ENCODE assay signal across 11 cellular contexts in the genomic region with DNA sequence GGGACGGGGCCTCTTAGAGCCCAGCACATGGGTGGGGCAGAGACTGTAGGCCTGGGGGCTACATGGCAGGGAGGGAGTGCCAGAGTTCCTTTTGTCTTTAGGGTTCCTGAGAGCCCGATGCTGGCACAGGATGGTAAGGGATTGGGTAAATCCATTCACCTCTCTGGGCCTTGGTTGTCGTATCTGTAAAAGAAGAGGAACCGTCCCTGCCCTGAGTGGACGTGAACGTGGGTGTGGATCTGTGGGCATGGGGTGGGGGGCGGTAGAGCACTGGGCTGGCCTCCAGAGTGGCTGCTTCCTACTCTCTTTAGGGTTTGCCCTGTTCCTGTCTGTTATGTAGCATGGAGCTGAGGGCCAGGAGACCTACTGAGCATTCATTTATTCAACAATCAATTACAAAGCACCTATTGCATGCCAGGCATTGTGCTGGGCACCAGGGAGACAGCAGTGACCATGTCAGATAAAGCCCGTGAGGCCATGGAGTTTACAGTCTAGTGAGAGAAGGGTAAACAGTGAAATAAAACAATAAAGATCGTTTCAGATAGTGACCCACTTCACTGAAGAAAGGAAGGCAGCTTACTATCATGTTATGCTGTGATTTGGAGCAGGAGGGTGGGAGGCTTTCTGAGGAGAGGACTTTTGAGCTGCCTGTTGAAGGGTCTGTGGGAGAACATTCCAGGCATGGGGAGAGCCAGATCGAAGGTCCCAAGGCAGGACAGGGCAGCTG. TPM values are rescaled to one million over a fixed set of nuclear protein-coding genes. Genes with fewer than 3 reads are reported as not detected.
DNase-seq lines count a peak whose midpoint lies in the region; ATAC-seq, FAIRE-seq and TF ChIP-seq lines count a peak whose summit lies in the region.
"Had no signal": no experiment of that assay in that cellular context is flagged by ENCODE, and none has a peak within 500 bp of the region (broad histone marks: within the 10 kb centered on the region; RNA-seq: fewer than 3 reads in every experiment).

No MANE protein-coding gene starts in this region.

- H3K27ac Mint-ChIP-seq in central memory CD8-positive, alpha-beta T cell (ENCODE audit: low read depth) = peak overlapping the region; percentile 80
- peak overlapping the region in 4 of 6 donors; percentile 28 to 88 (median 40) for H3K27ac Mint-ChIP-seq in naive B cell

- in situ Hi-C loops in HepG2 (cut with HindIII; ENCODE audit: extremely low pct_ligation_motif_present, low pct_unique_long_range_greater_than_20kb) = no loop called here

- H2AFZ ChIP-seq in HepG2 (ENCODE audit: low read length) = no peak overlapping the region
- H2AFZ ChIP-seq in PC-3 (ENCODE audit: low read length) = no peak overlapping the region

- no peak for TF ChIP-seq RAD21 in HepG2 (CRISPR knock-in tag; IDR thresholded peaks at IDR 0.05)

- 57% methylated on average over 10 of the region's 10 CpGs for WGBS in HepG2 (ENCODE audit: low lambda C conversion rate)
- WGBS in right lobe of liver (ENCODE audit: insufficient coverage, low coverage, low lambda C conversion rate, missing lambda C conversion rate) = 60% methylated on average over 5 of the region's 10 CpGs

- TF ChIP-seq EP300 in HepG2 (IDR thresholded peaks at IDR 0.05; ENCODE audit: low read depth in 2 of 2, low read length in 2 of 2) (no peak), HepG2 (CRISPR knock-in tag; IDR thresholded peaks at IDR 0.05; ENCODE audit: borderline replicate concordance) (no peak)

- peak; percentile 32 for FAIRE-seq in HepG2 (lab: Jason Lieb, UNC)

- H3K4me2 ChIP-seq in HepG2 (ENCODE audit: low read depth, low read length) (peak overlapping the region; percentile 81), PC-3 (ENCODE audit: low read length) (no peak overlapping the region)

- peaks cover 4% of the 10 kb centered on the region; the same call in 1 of the 2 replicates for H4K20me1 ChIP-seq in HepG2 (ENCODE audit: insufficient read depth, low read length)
- H4K20me1 ChIP-seq in PC-3 (ENCODE audit: low read length) = no peaks in the 10 kb centered on the region

- no peak overlapping the region for H3K4me3 Mint-ChIP-seq in central memory CD8-positive, alpha-beta T cell
- no peak overlapping the region for H3K4me3 Mint-ChIP-seq in naive B cell

- H3K27me3 ChIP-seq in HepG2 (ENCODE audit: control insufficient read depth in 1 of 2, insufficient read depth in 2 of 2, low read length in 2 of 2) (no peaks in the 10 kb centered on the region), right lobe of liver (no peaks in the 10 kb centered on the region), PC-3 (ENCODE audit: low read length) (no peaks in the 10 kb centered on the region)

- TF ChIP-seq CTCF in HepG2 (CRISPR knock-in tag; IDR thresholded peaks at IDR 0.05) = no peak
- TF ChIP-seq CTCF in right lobe of liver (IDR thresholded peaks at IDR 0.05) = no peak
- TF ChIP-seq CTCF in PC-3 (conservative IDR thresholded peaks at IDR 0.05; ENCODE audit: low read depth, low read length) = no peak

- H3K4me1 ChIP-seq in HepG2 (ENCODE audit: insufficient read depth, low read length) (peaks cover 31% of the 10 kb centered on the region), right lobe of liver (peaks cover 0 to 7% (median 0%) of the 10 kb centered on the region in 4 donors), PC-3 (ENCODE audit: insufficient read depth, low read length) (no peaks in the 10 kb centered on the region)

- peaks cover 17% of the 10 kb centered on the region for H3K36me3 Mint-ChIP-seq in central memory CD8-positive, alpha-beta T cell (ENCODE audit: insufficient read depth)
- peaks cover 0 to 12% of the 10 kb centered on the region in 2 donors for H3K36me3 Mint-ChIP-seq in naive B cell

- no peak for DNase-seq in HepG2 (ENCODE audit: low spot score)
- no peak for DNase-seq in right lobe of liver
- DNase-seq in central memory CD8-positive, alpha-beta T cell (ENCODE audit: low spot score in 2 of 2) = no peak
- no peak for DNase-seq in naive B cell
- DNase-seq in PC-3 = no peak
- no peak for DNase-seq in NCI-H2107 (lab: John Stamatoyannopoulos, UW)
- DNase-seq in epidermal melanocyte (ENCODE audit: insufficient read length, low spot score) = no peak
- no peak for DNase-seq in activated CD8-positive, alpha-beta memory T cell treated with anti-CD3 and anti-CD28 coated beads for 24 hours
- DNase-seq: NCI-H1048; NCI-H526; stimulated activated CD4-positive, alpha-beta T cell treated with anti-CD3 and anti-CD28 coated beads, Interleukin-2, amount 100 ng/mL, for 24 hours had no signal

- CTCF ChIA-PET in HepG2 (lab: Yijun Ruan, JAX; ENCODE audit: low intra/inter-chr PET ratio, low total read pairs) (interaction anchor here (4.0 kb wide), 1 partner anchor 29 kb away, joined by 71 read pairs; no protein-coding TSS in a partner anchor), PC-3 (lab: Charles Lee) (interaction anchor here (0.7 to 0.9 kb wide), 2 partner anchors 9 to 28 kb away, joined by 3 to 4 read pairs; no protein-coding TSS in a partner anchor)

- H3K9me3 Mint-ChIP-seq in central memory CD8-positive, alpha-beta T cell = no peaks in the 10 kb centered on the region
- H3K9me3 Mint-ChIP-seq in naive B cell = no peaks in the 10 kb centered on the region

- H3K79me2 ChIP-seq in HepG2 (ENCODE audit: insufficient read depth, low read length) = peaks cover 5% of the 10 kb centered on the region
- H3K79me2 ChIP-seq in PC-3 (ENCODE audit: low read length) = no peaks in the 10 kb centered on the region

- BruUV-seq in HepG2 (replicated peaks; lab: Mats Ljungman, UMichigan) = no TSS peak
- no TSS peak for BruUV-seq in PC-3 (replicated peaks; lab: Mats Ljungman, UMichigan)

- H3K36me3 ChIP-seq in HepG2 (replicated peaks in 1 of 2; ENCODE audit: control insufficient read depth in 1 of 2, insufficient read depth in 2 of 2, low read length in 2 of 2) (peaks cover 5 to 7% of the 10 kb centered on the region in 2 experiments; a peak in 3 of 5 replicates), right lobe of liver (no peaks in the 10 kb centered on the region), PC-3 (ENCODE audit: low read depth, low read length) (no peaks in the 10 kb centered on the region)

- TF ChIP-seq POLR2A in HepG2 (IDR thresholded peaks at IDR 0.05; ENCODE audit: insufficient read depth in 1 of 2, low read depth in 2 of 2, low read length in 2 of 2) (no peak), right lobe of liver (IDR thresholded peaks at IDR 0.05) (no peak)

- POLR2A ChIA-PET in HepG2 (lab: Yijun Ruan, JAX) (interaction anchor here (0.9 to 2.6 kb wide), 15 partner anchors 9 to 191 kb away, joined by 3 to 21 read pairs (median 5); a partner anchor contains a TSS), PC-3 (lab: Charles Lee; ENCODE audit: unreplicated experiment) (no interaction called here)

- no peaks in the 10 kb centered on the region for H3K9me3 ChIP-seq in HepG2 (ENCODE audit: low read length)
- no peaks in the 10 kb centered on the region for H3K9me3 ChIP-seq in right lobe of liver
- no peaks in the 10 kb centered on the region for H3K9me3 ChIP-seq in PC-3 (ENCODE audit: low read length)

- ATAC-seq in HepG2 = no peak
- no peak for ATAC-seq in right lobe of liver
- no peak for ATAC-seq in central memory CD8-positive, alpha-beta T cell (replicated peaks; ENCODE audit: extremely low read depth, poor library complexity, severe bottlenecking)
- ATAC-seq in naive B cell (ENCODE audit: low read depth in 2 of 2) = no peak
- no peak; the same call in 1 of the 2 replicates for ATAC-seq in PC-3

- H3K27ac ChIP-seq in HepG2 (ENCODE audit: extremely low read length, insufficient read depth, low read length) (peak overlapping the region; percentile 48), right lobe of liver (no peak overlapping the region), PC-3 (ENCODE audit: low read length) (no peak overlapping the region)

- H3K27me3 Mint-ChIP-seq in central memory CD8-positive, alpha-beta T cell = no peaks in the 10 kb centered on the region
- H3K27me3 Mint-ChIP-seq in naive B cell = no peaks in the 10 kb centered on the region

- H3K9ac ChIP-seq in HepG2 (ENCODE audit: insufficient read depth, low read depth, low read length) (peak overlapping the region; percentile 25; the same call in 1 of the 2 replicates), PC-3 (ENCODE audit: low read length) (no peak overlapping the region)

- H3F3A ChIP-seq in PC-3 (ENCODE audit: low read length, unreplicated experiment) = no peaks in the 10 kb centered on the region

- H3K4me3 ChIP-seq in HepG2 (replicated peaks in 1 of 3; ENCODE audit: insufficient read depth in 1 of 3, low read depth in 2 of 3, low read length in 3 of 3) (peak overlapping the region in 1 of 3 experiments; percentile 54; a peak in 2 of 6 replicates), right lobe of liver (no peak overlapping the region), PC-3 (ENCODE audit: low read length) (no peak overlapping the region)

- H3K9me2 ChIP-seq in PC-3 (replicated peaks; ENCODE audit: low read length) = no peaks in the 10 kb centered on the region

- intact Hi-C loops in HepG2 (cut with micrococcal nuclease; ENCODE audit: unreplicated experiment) = loop anchor here (2.0 kb wide), 1 partner anchor 29 kb away; no protein-coding TSS in a partner anchor
- intact Hi-C loops in right lobe of liver (cut with DNase I) = no loop called here
- intact Hi-C loops in PC-3 (cut with micrococcal nuclease) = no loop called here

- peaks cover 39% of the 10 kb centered on the region for H3K4me1 Mint-ChIP-seq in central memory CD8-positive, alpha-beta T cell
- H3K4me1 Mint-ChIP-seq in naive B cell = peaks cover 45 to 65% (median 53%) of the 10 kb centered on the region in 3 donors

RNA-seq across cellular contexts. Expression of a gene that starts 13.1 kb away (rescaled TPM):
- total RNA-seq in HepG2 (2016; rRNA removed; fragmentation: Illumina TruSeq; extraction: Trizol) = 0.14 and 0.24 TPM in 2 replicates
- total RNA-seq in HepG2 (2016; cell fraction: cytosol; rRNA removed; fragmentation: Illumina TruSeq; extraction: Trizol; ENCODE audit: low read depth) = not detected in 2 replicates
- total RNA-seq in HepG2 (2016; cell fraction: insoluble cytoplasmic fraction; rRNA removed; fragmentation: Illumina TruSeq; extraction: Trizol) = 0.26 TPM in 1 of 2 replicates, not detected in the other
- total RNA-seq in HepG2 (2016; cell fraction: membrane; rRNA removed; fragmentation: Illumina TruSeq; extraction: Trizol) = 0.06 TPM in 1 of 2 replicates, not detected in the other
- total RNA-seq in HepG2 (2016; cell fraction: nucleus; rRNA removed; fragmentation: Illumina TruSeq; extraction: Trizol) = 0.56 and 0.84 TPM in 2 replicates
- polyA plus RNA-seq in HepG2 (2011; rRNA removed) = 0.65 and 0.84 TPM in 2 replicates
- 0.15 and 0.35 TPM in 2 replicates for polyA plus RNA-seq in HepG2 (2011; cell fraction: cytosol; rRNA removed)
- 6.0 and 8.8 TPM in 2 replicates for polyA plus RNA-seq in HepG2 (2011; cell fraction: nucleus; rRNA removed)
- polyA plus RNA-seq in HepG2 (2012) = 0.43 and 2.1 TPM in 2 replicates
- polyA plus RNA-seq in HepG2 (2016; cell fraction: cytosol; fragmentation: Illumina TruSeq; extraction: Trizol; ENCODE audit: low read depth) = not detected in 2 replicates
- polyA plus RNA-seq in HepG2 (2016; cell fraction: insoluble cytoplasmic fraction; fragmentation: Illumina TruSeq; extraction: Trizol; ENCODE audit: low read depth) = 0.19 TPM in 1 of 2 replicates, not detected in the other
- polyA plus RNA-seq in HepG2 (2016; cell fraction: membrane; fragmentation: Illumina TruSeq; extraction: Trizol; ENCODE audit: low read depth) = not detected in 2 replicates
- 0.51 and 0.85 TPM in 2 replicates for polyA plus RNA-seq in HepG2 (2016; cell fraction: nucleus; fragmentation: Illumina TruSeq; extraction: Trizol; ENCODE audit: insufficient read depth, low read depth)
- 2.2 and 2.6 TPM in 2 replicates for polyA minus RNA-seq in HepG2 (2011; rRNA and poly(A)+ RNA removed; ENCODE audit: low replicate concordance)
- polyA minus RNA-seq in HepG2 (2011; cell fraction: cytosol; rRNA and poly(A)+ RNA removed) = not detected in 2 replicates
- polyA minus RNA-seq in HepG2 (2011; cell fraction: nucleus; rRNA and poly(A)+ RNA removed) = 3.0 and 4.0 TPM in 2 replicates
- 1 to 10 TPM in 4 of 6 experiments, under 1 TPM in 2; 0.49 to 4.3 (median 1.1) TPM for total RNA-seq in right lobe of liver
- polyA plus RNA-seq in naive B cell (ENCODE audit: low read depth in 6 of 6) = under 1 TPM in 3 of 6 donors, not detected in 3; 0.12 to 0.25 (median 0.24) TPM
- 0.12 and 0.51 TPM in 2 replicates for total RNA-seq in PC-3 (2014; rRNA removed)

RNA-seq across cellular contexts. Expression of a gene that starts 15.1 kb away (rescaled TPM):
- 17.2 and 34.6 TPM in 2 replicates for total RNA-seq in HepG2 (2016; rRNA removed; fragmentation: Illumina TruSeq; extraction: Trizol)
- total RNA-seq in HepG2 (2016; cell fraction: cytosol; rRNA removed; fragmentation: Illumina TruSeq; extraction: Trizol; ENCODE audit: low read depth) = 10.9 and 18.7 TPM in 2 replicates
- total RNA-seq in HepG2 (2016; cell fraction: insoluble cytoplasmic fraction; rRNA removed; fragmentation: Illumina TruSeq; extraction: Trizol) = 16.7 and 36.4 TPM in 2 replicates
- 28.2 and 28.3 TPM in 2 replicates for total RNA-seq in HepG2 (2016; cell fraction: membrane; rRNA removed; fragmentation: Illumina TruSeq; extraction: Trizol)
- total RNA-seq in HepG2 (2016; cell fraction: nucleus; rRNA removed; fragmentation: Illumina TruSeq; extraction: Trizol) = 38.6 and 39.3 TPM in 2 replicates
- polyA plus RNA-seq in HepG2 (2011; rRNA removed) = 100 and 114 TPM in 2 replicates
- 87.6 and 94.1 TPM in 2 replicates for polyA plus RNA-seq in HepG2 (2011; cell fraction: cytosol; rRNA removed)
- 583 and 640 TPM in 2 replicates for polyA plus RNA-seq in HepG2 (2011; cell fraction: nucleus; rRNA removed)
- polyA plus RNA-seq in HepG2 (2012) = 57.3 and 69.8 TPM in 2 replicates
- 16.8 and 21.4 TPM in 2 replicates for polyA plus RNA-seq in HepG2 (2016; cell fraction: cytosol; fragmentation: Illumina TruSeq; extraction: Trizol; ENCODE audit: low read depth)
- 23.0 and 23.7 TPM in 2 replicates for polyA plus RNA-seq in HepG2 (2016; cell fraction: insoluble cytoplasmic fraction; fragmentation: Illumina TruSeq; extraction: Trizol; ENCODE audit: low read depth)
- 28.2 and 28.4 TPM in 2 replicates for polyA plus RNA-seq in HepG2 (2016; cell fraction: membrane; fragmentation: Illumina TruSeq; extraction: Trizol; ENCODE audit: low read depth)
- polyA plus RNA-seq in HepG2 (2016; cell fraction: nucleus; fragmentation: Illumina TruSeq; extraction: Trizol; ENCODE audit: insufficient read depth, low read depth) = 96.9 and 102 TPM in 2 replicates
- 98.5 and 179 TPM in 2 replicates for polyA minus RNA-seq in HepG2 (2011; rRNA and poly(A)+ RNA removed; ENCODE audit: low replicate concordance)
- polyA minus RNA-seq in HepG2 (2011; cell fraction: cytosol; rRNA and poly(A)+ RNA removed) = 38.4 and 57.6 TPM in 2 replicates
- 71.6 and 80.1 TPM in 2 replicates for polyA minus RNA-seq in HepG2 (2011; cell fraction: nucleus; rRNA and poly(A)+ RNA removed)
- total RNA-seq in right lobe of liver = 10 to 100 TPM; 24.3 to 49.8 (median 28.0) TPM
- polyA plus RNA-seq in naive B cell (ENCODE audit: low read depth in 6 of 6) = 10 to 100 TPM; 30.7 to 53.7 (median 42.0) TPM
- 30.5 and 56.4 TPM in 2 replicates for total RNA-seq in PC-3 (2014; rRNA removed)

RNA-seq across cellular contexts. Expression of a gene that starts 16.2 kb away (rescaled TPM):
- not detected in 2 replicates for total RNA-seq in HepG2 (2016; rRNA removed; fragmentation: Illumina TruSeq; extraction: Trizol)
- not detected in 2 replicates for total RNA-seq in HepG2 (2016; cell fraction: cytosol; rRNA removed; fragmentation: Illumina TruSeq; extraction: Trizol; ENCODE audit: low read depth)
- total RNA-seq in HepG2 (2016; cell fraction: insoluble cytoplasmic fraction; rRNA removed; fragmentation: Illumina TruSeq; extraction: Trizol) = not detected in 2 replicates
- total RNA-seq in HepG2 (2016; cell fraction: membrane; rRNA removed; fragmentation: Illumina TruSeq; extraction: Trizol) = 0.17 TPM in 1 of 2 replicates, not detected in the other
- total RNA-seq in HepG2 (2016; cell fraction: nucleus; rRNA removed; fragmentation: Illumina TruSeq; extraction: Trizol) = not detected in 2 replicates
- polyA plus RNA-seq in HepG2 (2011; rRNA removed) = 0.22 and 0.25 TPM in 2 replicates
- 0.08 and 0.13 TPM in 2 replicates for polyA plus RNA-seq in HepG2 (2011; cell fraction: cytosol; rRNA removed)
- 0.56 and 0.71 TPM in 2 replicates for polyA plus RNA-seq in HepG2 (2011; cell fraction: nucleus; rRNA removed)
- 0.31 TPM in 1 of 2 replicates, not detected in the other for polyA plus RNA-seq in HepG2 (2012)
- polyA plus RNA-seq in HepG2 (2016; cell fraction: cytosol; fragmentation: Illumina TruSeq; extraction: Trizol; ENCODE audit: low read depth) = 0.11 TPM in 1 of 2 replicates, not detected in the other
- not detected in 2 replicates for polyA plus RNA-seq in HepG2 (2016; cell fraction: insoluble cytoplasmic fraction; fragmentation: Illumina TruSeq; extraction: Trizol; ENCODE audit: low read depth)
- 0.15 TPM in 1 of 2 replicates, not detected in the other for polyA plus RNA-seq in HepG2 (2016; cell fraction: membrane; fragmentation: Illumina TruSeq; extraction: Trizol; ENCODE audit: low read depth)
- not detected in 2 replicates for polyA plus RNA-seq in HepG2 (2016; cell fraction: nucleus; fragmentation: Illumina TruSeq; extraction: Trizol; ENCODE audit: insufficient read depth, low read depth)
- polyA minus RNA-seq in HepG2 (2011; rRNA and poly(A)+ RNA removed; ENCODE audit: low replicate concordance) = not detected in 2 replicates
- not detected in 2 replicates for polyA minus RNA-seq in HepG2 (2011; cell fraction: cytosol; rRNA and poly(A)+ RNA removed)
- polyA minus RNA-seq in HepG2 (2011; cell fraction: nucleus; rRNA and poly(A)+ RNA removed) = not detected in 2 replicates
- total RNA-seq in right lobe of liver = under 1 TPM in 2 of 6 experiments, not detected in 4; 0.37 TPM
- polyA plus RNA-seq in naive B cell (ENCODE audit: low read depth in 6 of 6) = not detected
- total RNA-seq in PC-3 (2014; rRNA removed) = 1.2 and 1.4 TPM in 2 replicates

RNA-seq across cellular contexts. Expression of a gene that starts 25.3 kb away (rescaled TPM):
- total RNA-seq in HepG2 (2016; rRNA removed; fragmentation: Illumina TruSeq; extraction: Trizol) (not detected in 2 replicates), right lobe of liver (under 1 TPM in 1 of 6 experiments, not detected in 5; 0.46 TPM), PC-3 (2014; rRNA removed) (2.9 and 3.1 TPM in 2 replicates)
- not detected in 2 replicates for total RNA-seq in HepG2 (2016; cell fraction: cytosol; rRNA removed; fragmentation: Illumina TruSeq; extraction: Trizol; ENCODE audit: low read depth)
- total RNA-seq in HepG2 (2016; cell fraction: insoluble cytoplasmic fraction; rRNA removed; fragmentation: Illumina TruSeq; extraction: Trizol) = not detected in 2 replicates
- not detected in 2 replicates for total RNA-seq in HepG2 (2016; cell fraction: membrane; rRNA removed; fragmentation: Illumina TruSeq; extraction: Trizol)
- not detected in 2 replicates for total RNA-seq in HepG2 (2016; cell fraction: nucleus; rRNA removed; fragmentation: Illumina TruSeq; extraction: Trizol)
- polyA plus RNA-seq in HepG2 (2011; rRNA removed) (0.08 and 0.18 TPM in 2 replicates), naive B cell (ENCODE audit: low read depth in 6 of 6) (under 1 TPM in 1 of 6 donors, not detected in 5; 0.12 TPM)
- polyA plus RNA-seq in HepG2 (2011; cell fraction: cytosol; rRNA removed) = 0.04 and 0.05 TPM in 2 replicates
- polyA plus RNA-seq in HepG2 (2011; cell fraction: nucleus; rRNA removed) = not detected in 2 replicates
- not detected in 2 replicates for polyA plus RNA-seq in HepG2 (2012)
- not detected in 2 replicates for polyA plus RNA-seq in HepG2 (2016; cell fraction: cytosol; fragmentation: Illumina TruSeq; extraction: Trizol; ENCODE audit: low read depth)
- not detected in 2 replicates for polyA plus RNA-seq in HepG2 (2016; cell fraction: insoluble cytoplasmic fraction; fragmentation: Illumina TruSeq; extraction: Trizol; ENCODE audit: low read depth)
- polyA plus RNA-seq in HepG2 (2016; cell fraction: membrane; fragmentation: Illumina TruSeq; extraction: Trizol; ENCODE audit: low read depth) = not detected in 2 replicates
- not detected in 2 replicates for polyA plus RNA-seq in HepG2 (2016; cell fraction: nucleus; fragmentation: Illumina TruSeq; extraction: Trizol; ENCODE audit: insufficient read depth, low read depth)
- not detected in 2 replicates for polyA minus RNA-seq in HepG2 (2011; rRNA and poly(A)+ RNA removed; ENCODE audit: low replicate concordance)
- not detected in 2 replicates for polyA minus RNA-seq in HepG2 (2011; cell fraction: cytosol; rRNA and poly(A)+ RNA removed)
- not detected in 2 replicates for polyA minus RNA-seq in HepG2 (2011; cell fraction: nucleus; rRNA and poly(A)+ RNA removed)

RNA-seq across cellular contexts. Expression of a gene that starts 35.8 kb away (rescaled TPM):
- 5.1 and 11.9 TPM in 2 replicates for total RNA-seq in HepG2 (2016; rRNA removed; fragmentation: Illumina TruSeq; extraction: Trizol)
- total RNA-seq in HepG2 (2016; cell fraction: cytosol; rRNA removed; fragmentation: Illumina TruSeq; extraction: Trizol; ENCODE audit: low read depth) = 1.1 and 1.5 TPM in 2 replicates
- total RNA-seq in HepG2 (2016; cell fraction: insoluble cytoplasmic fraction; rRNA removed; fragmentation: Illumina TruSeq; extraction: Trizol) = 3.5 and 11.4 TPM in 2 replicates
- 3.2 and 3.3 TPM in 2 replicates for total RNA-seq in HepG2 (2016; cell fraction: membrane; rRNA removed; fragmentation: Illumina TruSeq; extraction: Trizol)
- total RNA-seq in HepG2 (2016; cell fraction: nucleus; rRNA removed; fragmentation: Illumina TruSeq; extraction: Trizol) = 11.6 and 12.8 TPM in 2 replicates
- polyA plus RNA-seq in HepG2 (2011; rRNA removed) = 14.6 and 21.2 TPM in 2 replicates
- polyA plus RNA-seq in HepG2 (2011; cell fraction: cytosol; rRNA removed) = 9.7 and 10.8 TPM in 2 replicates
- polyA plus RNA-seq in HepG2 (2011; cell fraction: nucleus; rRNA removed) = 53.0 and 67.8 TPM in 2 replicates
- 9.1 and 10.3 TPM in 2 replicates for polyA plus RNA-seq in HepG2 (2012)
- 0.93 and 0.97 TPM in 2 replicates for polyA plus RNA-seq in HepG2 (2016; cell fraction: cytosol; fragmentation: Illumina TruSeq; extraction: Trizol; ENCODE audit: low read depth)
- polyA plus RNA-seq in HepG2 (2016; cell fraction: insoluble cytoplasmic fraction; fragmentation: Illumina TruSeq; extraction: Trizol; ENCODE audit: low read depth) = 4.1 and 5.4 TPM in 2 replicates
- 2.1 and 2.4 TPM in 2 replicates for polyA plus RNA-seq in HepG2 (2016; cell fraction: membrane; fragmentation: Illumina TruSeq; extraction: Trizol; ENCODE audit: low read depth)
- polyA plus RNA-seq in HepG2 (2016; cell fraction: nucleus; fragmentation: Illumina TruSeq; extraction: Trizol; ENCODE audit: insufficient read depth, low read depth) = 23.4 and 28.3 TPM in 2 replicates
- 12.0 and 44.9 TPM in 2 replicates for polyA minus RNA-seq in HepG2 (2011; rRNA and poly(A)+ RNA removed; ENCODE audit: low replicate concordance)
- 5.6 and 8.2 TPM in 2 replicates for polyA minus RNA-seq in HepG2 (2011; cell fraction: cytosol; rRNA and poly(A)+ RNA removed)
- polyA minus RNA-seq in HepG2 (2011; cell fraction: nucleus; rRNA and poly(A)+ RNA removed) = 8.2 and 9.7 TPM in 2 replicates
- total RNA-seq in right lobe of liver = 10 to 100 TPM in 5 of 6 experiments, 1 to 10 TPM in 1; 9.7 to 25.7 (median 18.3) TPM
- 10 to 100 TPM in 2 of 6 donors, 1 to 10 TPM in 4; 7.2 to 18.2 (median 9.1) TPM for polyA plus RNA-seq in naive B cell (ENCODE audit: low read depth in 6 of 6)
- 5.9 and 10.3 TPM in 2 replicates for total RNA-seq in PC-3 (2014; rRNA removed)
